In genomic region chr11:108121274-108122155, GRCh38 we compare ENCODE assay signal across 1 cellular context.
TF ChIP-seq lines count a peak whose summit lies in the region.

Gene ACAT1 (plus strand): TSS chr11:108121567. CDS start chr11:108121607, 40 bp downstream.

TF ChIP-seq in GM12878, 131 proteins besides CTCF, POLR2A, EP300 and RAD21 (continued from another document and continues in another):
- TF ChIP-seq, protein P1, sequence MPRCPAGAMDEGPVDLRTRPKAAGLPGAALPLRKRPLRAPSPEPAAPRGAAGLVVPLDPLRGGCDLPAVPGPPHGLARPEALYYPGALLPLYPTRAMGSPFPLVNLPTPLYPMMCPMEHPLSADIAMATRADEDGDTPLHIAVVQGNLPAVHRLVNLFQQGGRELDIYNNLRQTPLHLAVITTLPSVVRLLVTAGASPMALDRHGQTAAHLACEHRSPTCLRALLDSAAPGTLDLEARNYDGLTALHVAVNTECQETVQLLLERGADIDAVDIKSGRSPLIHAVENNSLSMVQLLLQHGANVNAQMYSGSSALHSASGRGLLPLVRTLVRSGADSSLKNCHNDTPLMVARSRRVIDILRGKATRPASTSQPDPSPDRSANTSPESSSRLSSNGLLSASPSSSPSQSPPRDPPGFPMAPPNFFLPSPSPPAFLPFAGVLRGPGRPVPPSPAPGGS (IDR thresholded peaks at IDR 0.05; ENCODE audit: borderline replicate concordance, insufficient read depth, low read depth, low read length, poor library complexity, severe bottlenecking), result no peak
- peak; percentile 73 for TF ChIP-seq IKZF1 (conservative IDR thresholded peaks at IDR 0.05)
- no peak for TF ChIP-seq TARDBP (IDR thresholded peaks at IDR 0.05; ENCODE audit: borderline replicate concordance)
- TF ChIP-seq ZBTB40 (IDR thresholded peaks at IDR 0.05; ENCODE audit: borderline replicate concordance), result no peak
- no peak for TF ChIP-seq JUNB (IDR thresholded peaks at IDR 0.05)
- no peak for TF ChIP-seq FOXK2 (IDR thresholded peaks at IDR 0.05)
- no peak for TF ChIP-seq TCF12 (IDR thresholded peaks at IDR 0.05; ENCODE audit: low read depth, low read length)
- peak; percentile 70; the same call in 1 of the 2 replicates for TF ChIP-seq YY1 (IDR thresholded peaks at IDR 0.05; ENCODE audit: low read depth, low read length)
- TF ChIP-seq ZSCAN29 (IDR thresholded peaks at IDR 0.05), result no peak
- TF ChIP-seq E2F8 (IDR thresholded peaks at IDR 0.05; ENCODE audit: low read depth, partially characterized antibody), result no peak
- peak; percentile 58 for TF ChIP-seq USF1 (IDR thresholded peaks at IDR 0.05; ENCODE audit: borderline replicate concordance, extremely low read length, insufficient read depth, low read depth, low read length)
- TF ChIP-seq KDM1A (IDR thresholded peaks at IDR 0.05; ENCODE audit: borderline replicate concordance), result no peak
- TF ChIP-seq HSF1 (IDR thresholded peaks at IDR 0.05; ENCODE audit: low read depth, low read length), result no peak
- TF ChIP-seq SIN3A (IDR thresholded peaks at IDR 0.05; ENCODE audit: low read depth, low read length), result no peak; the same call in 1 of the 2 replicates
- TF ChIP-seq, protein P2, sequence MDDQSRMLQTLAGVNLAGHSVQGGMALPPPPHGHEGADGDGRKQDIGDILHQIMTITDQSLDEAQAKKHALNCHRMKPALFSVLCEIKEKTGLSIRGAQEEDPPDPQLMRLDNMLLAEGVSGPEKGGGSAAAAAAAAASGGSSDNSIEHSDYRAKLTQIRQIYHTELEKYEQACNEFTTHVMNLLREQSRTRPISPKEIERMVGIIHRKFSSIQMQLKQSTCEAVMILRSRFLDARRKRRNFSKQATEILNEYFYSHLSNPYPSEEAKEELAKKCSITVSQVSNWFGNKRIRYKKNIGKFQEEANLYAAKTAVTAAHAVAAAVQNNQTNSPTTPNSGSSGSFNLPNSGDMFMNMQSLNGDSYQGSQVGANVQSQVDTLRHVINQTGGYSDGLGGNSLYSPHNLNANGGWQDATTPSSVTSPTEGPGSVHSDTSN (IDR thresholded peaks at IDR 0.05; ENCODE audit: insufficient replicate concordance, low read depth, low read length), result no peak
- TF ChIP-seq KLF5 (IDR thresholded peaks at IDR 0.05; ENCODE audit: partially characterized antibody), result no peak
- no peak for TF ChIP-seq NBN (IDR thresholded peaks at IDR 0.05)
- TF ChIP-seq ZNF24 (IDR thresholded peaks at IDR 0.05), result no peak
- TF ChIP-seq DPF2 (IDR thresholded peaks at IDR 0.05), result peak; percentile 65; the same call in 1 of the 2 replicates
- TF ChIP-seq IRF4 (IDR thresholded peaks at IDR 0.05; ENCODE audit: low read depth, low read length), result no peak
- peak in 1 of 2 experiments; percentile 21; a peak in 1 of 4 replicates for TF ChIP-seq IKZF2 (IDR thresholded peaks at IDR 0.05)
- TF ChIP-seq PML (IDR thresholded peaks at IDR 0.05; ENCODE audit: low read length), result no peak; the same call in 1 of the 2 replicates
- TF ChIP-seq ZBTB33 (IDR thresholded peaks at IDR 0.05), result no peak
- no peak for TF ChIP-seq BCL11A (IDR thresholded peaks at IDR 0.05; ENCODE audit: low read depth, low read length)
- TF ChIP-seq IRF3 (IDR thresholded peaks at IDR 0.05), result no peak; the same call in 1 of the 2 replicates
- no peak for TF ChIP-seq NFXL1 (IDR thresholded peaks at IDR 0.05; ENCODE audit: borderline replicate concordance)
- TF ChIP-seq SMAD1 (IDR thresholded peaks at IDR 0.05; ENCODE audit: low read depth, partially characterized antibody), result peak; percentile 49
- TF ChIP-seq ZNF207 (IDR thresholded peaks at IDR 0.05; ENCODE audit: borderline replicate concordance), result no peak
- TF ChIP-seq RCOR1 (conservative IDR thresholded peaks at IDR 0.05; ENCODE audit: low read depth, low read length), result no peak
- TF ChIP-seq MTA2 (IDR thresholded peaks at IDR 0.05; ENCODE audit: low read depth), result no peak
- no peak for TF ChIP-seq RELB (IDR thresholded peaks at IDR 0.05; ENCODE audit: low read depth)
- TF ChIP-seq, protein P3, sequence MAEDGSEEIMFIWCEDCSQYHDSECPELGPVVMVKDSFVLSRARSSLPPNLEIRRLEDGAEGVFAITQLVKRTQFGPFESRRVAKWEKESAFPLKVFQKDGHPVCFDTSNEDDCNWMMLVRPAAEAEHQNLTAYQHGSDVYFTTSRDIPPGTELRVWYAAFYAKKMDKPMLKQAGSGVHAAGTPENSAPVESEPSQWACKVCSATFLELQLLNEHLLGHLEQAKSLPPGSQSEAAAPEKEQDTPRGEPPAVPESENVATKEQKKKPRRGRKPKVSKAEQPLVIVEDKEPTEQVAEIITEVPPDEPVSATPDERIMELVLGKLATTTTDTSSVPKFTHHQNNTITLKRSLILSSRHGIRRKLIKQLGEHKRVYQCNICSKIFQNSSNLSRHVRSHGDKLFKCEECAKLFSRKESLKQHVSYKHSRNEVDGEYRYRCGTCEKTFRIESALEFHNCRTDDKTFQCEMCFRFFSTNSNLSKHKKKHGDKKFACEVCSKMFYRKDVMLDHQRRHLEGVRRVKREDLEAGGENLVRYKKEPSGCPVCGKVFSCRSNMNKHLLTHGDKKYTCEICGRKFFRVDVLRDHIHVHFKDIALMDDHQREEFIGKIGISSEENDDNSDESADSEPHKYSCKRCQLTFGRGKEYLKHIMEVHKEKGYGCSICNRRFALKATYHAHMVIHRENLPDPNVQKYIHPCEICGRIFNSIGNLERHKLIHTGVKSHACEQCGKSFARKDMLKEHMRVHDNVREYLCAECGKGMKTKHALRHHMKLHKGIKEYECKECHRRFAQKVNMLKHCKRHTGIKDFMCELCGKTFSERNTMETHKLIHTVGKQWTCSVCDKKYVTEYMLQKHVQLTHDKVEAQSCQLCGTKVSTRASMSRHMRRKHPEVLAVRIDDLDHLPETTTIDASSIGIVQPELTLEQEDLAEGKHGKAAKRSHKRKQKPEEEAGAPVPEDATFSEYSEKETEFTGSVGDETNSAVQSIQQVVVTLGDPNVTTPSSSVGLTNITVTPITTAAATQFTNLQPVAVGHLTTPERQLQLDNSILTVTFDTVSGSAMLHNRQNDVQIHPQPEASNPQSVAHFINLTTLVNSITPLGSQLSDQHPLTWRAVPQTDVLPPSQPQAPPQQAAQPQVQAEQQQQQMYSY (CRISPR knock-in tag; IDR thresholded peaks at IDR 0.05), result no peak
- TF ChIP-seq RAD51 (IDR thresholded peaks at IDR 0.05), result peak; percentile 60
- no peak; the same call in 1 of the 2 replicates for TF ChIP-seq EED (IDR thresholded peaks at IDR 0.05; ENCODE audit: low read depth)
